In genomic region chr19:46487802-46488445, GRCh38 we compare ENCODE assay signal across 8 cellular contexts. TPM values are rescaled to one million over a fixed set of nuclear protein-coding genes. Genes with fewer than 3 reads are reported as not detected.
DNase-seq lines count a peak whose midpoint lies in the region; ATAC-seq and TF ChIP-seq lines count a peak whose summit lies in the region.

No MANE protein-coding gene starts in this region.

- H3K4me1 ChIP-seq in liver (ENCODE audit: control insufficient read depth in 4 of 4, insufficient read depth in 4 of 4, low read length in 3 of 4), result peaks cover 0 to 21% (median 12%) of the 10 kb centered on the region in 4 donors

- H3K4me3 ChIP-seq in coronary artery (peak overlapping the region; percentile 65), liver (ENCODE audit: low read depth in 1 of 3, low read length in 3 of 3) (peak overlapping the region in 1 of 3 donors; percentile 19)

- peak; percentile 97 to 98 for TF ChIP-seq RAD21 in liver (IDR thresholded peaks at IDR 0.05)

- peak; percentile 97 for TF ChIP-seq CTCF in coronary artery (IDR thresholded peaks at IDR 0.05)
- peak; percentile 96 for TF ChIP-seq CTCF in liver (IDR thresholded peaks at IDR 0.05; ENCODE audit: low read depth, low read length, missing input control)

- peaks cover 0 to 20% (median 3%) of the 10 kb centered on the region in 4 donors for H3K27me3 ChIP-seq in liver (ENCODE audit: control insufficient read depth in 4 of 4, insufficient read depth in 4 of 4, low read length in 3 of 4)

- WGBS in liver, result 4% methylated on average over 38 of the region's 38 CpGs

- ATAC-seq in GM21825 (IDR thresholded peaks at IDR 0.05; ENCODE audit: unreplicated experiment), result no peak

- DNase-seq in activated gamma-delta T cell treated with Interleukin-2 at 50 U/mL for 16 hours, result peak; percentile 72
- DNase-seq in activated gamma-delta T cell (lab: John Stamatoyannopoulos, UW), result no peak
- peak; percentile 38 for DNase-seq in NCI-H2227 treated with DMSO at 0.1 percent for 48 hours (lab: John Stamatoyannopoulos, UW)
- DNase-seq in activated CD4-positive, alpha-beta T cell treated with anti-CD3 and anti-CD28 coated beads for 48 hours, result peak; percentile 87
- DNase-seq in coronary artery (ENCODE audit: low spot score), result peak; percentile 85
- DNase-seq in stimulated activated CD4-positive, alpha-beta T cell treated with anti-CD3 and anti-CD28 coated beads, Interleukin-4, amount 100 ng/mL, for 4 hours, result peak; percentile 57 to 80

- no peaks in the 10 kb centered on the region for H3K36me3 ChIP-seq in liver (ENCODE audit: control insufficient read depth in 4 of 4, insufficient read depth in 3 of 4, low read depth in 1 of 4, low read length in 3 of 4)

- H3K9me3 ChIP-seq in liver (ENCODE audit: control insufficient read depth in 4 of 4, low read length in 3 of 4), result no peaks in the 10 kb centered on the region

- H3K27ac ChIP-seq in coronary artery (peak overlapping the region in 1 of 2 donors; percentile 47), liver (ENCODE audit: low read depth in 1 of 2, low read length in 2 of 2) (no peak overlapping the region)

- no peak overlapping the region for H3K9ac ChIP-seq in liver (ENCODE audit: low read depth in 1 of 2, low read length in 2 of 2)

TF ChIP-seq in liver, 16 proteins besides CTCF, POLR2A, EP300 and RAD21:
- TF ChIP-seq YY1 (IDR thresholded peaks at IDR 0.05) (no peak), FOXA2 (IDR thresholded peaks at IDR 0.05) (no peak), EGR1 (IDR thresholded peaks at IDR 0.05; ENCODE audit: low read depth in 2 of 2) (no peak), NR2F2 (IDR thresholded peaks at IDR 0.05) (no peak), JUND (IDR thresholded peaks at IDR 0.05) (no peak), ATF3 (IDR thresholded peaks at IDR 0.05) (no peak), FOXA1 (IDR thresholded peaks at IDR 0.05) (no peak), ZBTB33 (IDR thresholded peaks at IDR 0.05) (no peak), REST (IDR thresholded peaks at IDR 0.05) (no peak), RXRA (IDR thresholded peaks at IDR 0.05) (no peak), HNF4G (IDR thresholded peaks at IDR 0.05) (no peak), MAX (IDR thresholded peaks at IDR 0.05) (no peak), GABPA (IDR thresholded peaks at IDR 0.05 in 1 of 2, conservative IDR thresholded peaks at IDR 0.05 in 1 of 2) (no peak), SP1 (IDR thresholded peaks at IDR 0.05) (no peak)
TF ChIP-seq in liver: peak in this region for 0.

RNA-seq across cellular contexts. Expression of gene PNMA8B, which starts 7.7 kb away (rescaled TPM):
- total RNA-seq in liver, result under 1 TPM; 0.51 to 0.59 TPM
- under 1 TPM; 0.15 to 0.27 TPM for polyA plus RNA-seq in liver

RNA-seq across cellular contexts. Expression of gene PNMA8A, which starts 16.6 kb away (rescaled TPM):
- total RNA-seq in liver, result under 1 TPM; 0.17 to 0.93 TPM
- under 1 TPM in 1 of 2 donors, not detected in 1; 0.22 TPM for polyA plus RNA-seq in liver

RNA-seq across cellular contexts. Expression of gene PNMA8C, which starts 59.2 kb away (rescaled TPM):
- under 1 TPM in 1 of 2 donors, not detected in 1; under 0.01 TPM for total RNA-seq in liver
- polyA plus RNA-seq in liver, result not detected
